ENCODE assay signal across 31 cellular contexts in genomic region chr6:132478697-132479096, GRCh38. TPM values are rescaled to one million over a fixed set of nuclear protein-coding genes. Genes with fewer than 3 reads are reported as not detected.
"Had no signal": no experiment of that assay in that cellular context is flagged by ENCODE, and none has a peak within 500 bp of the region (broad histone marks: within the 10 kb centered on the region; RNA-seq: fewer than 3 reads in every experiment).

No MANE protein-coding gene starts in this region.

- ATAC-seq: activated CD4-positive, alpha-beta T cell treated with anti-CD3 and anti-CD28 coated beads for 36 hours; activated CD4-positive, CD25-positive, alpha-beta regulatory T cell treated with anti-CD3 and anti-CD28 coated beads, Interleukin-2, amount 50 U/mL, for 24 hours; activated CD8-positive, alpha-beta T cell treated with anti-CD3 and anti-CD28 coated beads, Interleukin-2, amount 10 ng/mL, durations not matched to agents 7 days and 5 days; activated naive CD4-positive, alpha-beta T cell treated with anti-CD3 and anti-CD28 coated beads, Interleukin-2, amount 50 U/mL, for 72 hours; body of pancreas had no signal

- H3K4me1 ChIP-seq: body of pancreas, breast epithelium had no signal

- H3K9me3 ChIP-seq: adrenal gland, body of pancreas, breast epithelium, SJCRH30, SK-N-SH had no signal

- H3K27ac ChIP-seq: adrenal gland, body of pancreas, breast epithelium, PC-9, SJCRH30 had no signal

- H3K9me3 Mint-ChIP-seq: activated CD4-positive, alpha-beta T cell treated with anti-CD3 and anti-CD28 coated beads, Interleukin-2, amount 10 ng/mL, durations not matched to agents 7 days and 5 days; activated naive CD4-positive, alpha-beta T cell treated with anti-CD3 and anti-CD28 coated beads, Interleukin-2, amount 50 U/mL, for 72 hours; activated T-cell treated with anti-CD3 and anti-CD28 coated beads, Interleukin-2, amount 50 U/mL, for 24 hours; activated T-helper 2 cell treated with anti-CD3 and anti-CD28 coated beads, Interferon-gamma antibody, Interleukin-2, Interleukin-4, amounts not matched to agents 10 μg/mL and 5 μg/mL and 100 μg/mL, durations not matched to agents 14 hours and 24 hours and 36 hours; T-helper 1 cell treated with Interleukin-12 subunit alpha and Interleukin-12 subunit beta and Interleukin-4 antibody, amounts not matched to agents 30 μg/mL and 1 μg/mL, for 36 hours; T-helper 2 cell treated with Interferon-gamma antibody and Interleukin-4, amounts not matched to agents 5 μg/mL and 100 μg/mL, for 36 hours had no signal

- H3K9ac ChIP-seq: SK-N-SH had no signal

- H3K27me3 Mint-ChIP-seq: activated CD4-positive, alpha-beta T cell treated with anti-CD3 and anti-CD28 coated beads for 36 hours; activated CD4-positive, alpha-beta T cell treated with anti-CD3 and anti-CD28 coated beads, Interleukin-2, amount 10 ng/mL, durations not matched to agents 7 days and 5 days; activated T-cell treated with anti-CD3 and anti-CD28 coated beads, Interleukin-2, amount 50 U/mL, for 24 hours had no signal

- H3K36me3 Mint-ChIP-seq: activated naive CD4-positive, alpha-beta T cell treated with anti-CD3 and anti-CD28 coated beads, Interleukin-2, amount 50 U/mL, for 72 hours had no signal

- H3K27me3 ChIP-seq: adrenal gland, body of pancreas, breast epithelium, SJCRH30 had no signal

- H3K4me3 Mint-ChIP-seq: activated CD4-positive, alpha-beta T cell treated with anti-CD3 and anti-CD28 coated beads for 36 hours; activated CD4-positive, alpha-beta T cell treated with anti-CD3 and anti-CD28 coated beads, Interleukin-2, amount 10 ng/mL, durations not matched to agents 7 days and 5 days; activated CD8-positive, alpha-beta T cell treated with anti-CD3 and anti-CD28 coated beads, Interleukin-2, amount 10 ng/mL, durations not matched to agents 7 days and 5 days; activated T-cell treated with anti-CD3 and anti-CD28 coated beads, Interleukin-2, amount 50 U/mL, for 24 hours; T-helper 1 cell treated with Interleukin-12 subunit alpha and Interleukin-12 subunit beta and Interleukin-4 antibody, amounts not matched to agents 30 μg/mL and 1 μg/mL, for 36 hours; T-helper 2 cell treated with Interferon-gamma antibody and Interleukin-4, amounts not matched to agents 5 μg/mL and 100 μg/mL, for 36 hours had no signal

- H2AFZ ChIP-seq: PC-9 had no signal

- H3K4me3 ChIP-seq: adrenal gland, body of pancreas, breast epithelium, PC-9, SJCRH30 had no signal

- DNase-seq: activated CD4-positive, alpha-beta T cell treated with anti-CD3 and anti-CD28 coated beads for 36 hours; activated CD4-positive, alpha-beta T cell treated with anti-CD3 and anti-CD28 coated beads, Interleukin-2, amount 10 ng/mL, durations not matched to agents 7 days and 5 days; activated CD4-positive, alpha-beta T cell treated with anti-CD3 and anti-CD28 coated beads, Interleukin-2, amount 50 U/mL, for 48 hours; activated CD8-positive, alpha-beta T cell treated with anti-CD3 and anti-CD28 coated beads, Interleukin-2, amount 10 ng/mL, durations not matched to agents 7 days and 5 days; activated gamma-delta T cell; activated naive CD4-positive, alpha-beta T cell treated with Interleukin-2 at 50 U/mL for 16 hours; activated T-cell treated with anti-CD3 and anti-CD28 coated beads, Interleukin-2, amount 50 U/mL, for 24 hours; adrenal gland; body of pancreas; NCI-H1092 treated with DMSO at 0.1 percent for 48 hours; NCI-H1417; NCI-H146; NCI-H187; NCI-H2029 treated with DMSO at 0.1 percent for 48 hours; NCI-H2107; NCI-H226; NCI-H524 treated with DMSO at 0.1 percent for 48 hours; PC-9; Right ventricle myocardium superior; SJCRH30; SK-N-SH had no signal

- H3K36me3 ChIP-seq: adrenal gland, breast epithelium, SJCRH30 had no signal

- H3K4me2 ChIP-seq: PC-9, SK-N-SH had no signal

- H3K27ac Mint-ChIP-seq: activated CD4-positive, alpha-beta T cell treated with anti-CD3 and anti-CD28 coated beads for 36 hours; activated CD8-positive, alpha-beta T cell treated with anti-CD3 and anti-CD28 coated beads, Interleukin-2, amount 10 ng/mL, durations not matched to agents 7 days and 5 days; activated naive CD4-positive, alpha-beta T cell treated with anti-CD3 and anti-CD28 coated beads, Interleukin-2, amount 50 U/mL, for 72 hours; activated T-cell treated with anti-CD3 and anti-CD28 coated beads, Interleukin-2, amount 50 U/mL, for 24 hours; activated T-helper 2 cell treated with anti-CD3 and anti-CD28 coated beads, Interferon-gamma antibody, Interleukin-2, Interleukin-4, amounts not matched to agents 10 μg/mL and 5 μg/mL and 100 μg/mL, durations not matched to agents 14 hours and 24 hours and 36 hours; T-helper 1 cell treated with Interleukin-12 subunit alpha and Interleukin-12 subunit beta and Interleukin-4 antibody, amounts not matched to agents 30 μg/mL and 1 μg/mL, for 36 hours; T-helper 2 cell treated with Interferon-gamma antibody and Interleukin-4, amounts not matched to agents 5 μg/mL and 100 μg/mL, for 36 hours had no signal

RNA-seq across cellular contexts. Expression of gene TAAR9, which starts 59.4 kb away (rescaled TPM):
- total RNA-seq: activated CD4-positive, alpha-beta T cell treated with anti-CD3 and anti-CD28 coated beads for 36 hours; activated CD4-positive, alpha-beta T cell treated with anti-CD3 and anti-CD28 coated beads, Interleukin-2, amount 10 ng/mL, durations not matched to agents 7 days and 5 days; activated CD8-positive, alpha-beta T cell treated with anti-CD3 and anti-CD28 coated beads, Interleukin-2, amount 10 ng/mL, durations not matched to agents 7 days and 5 days; activated naive CD4-positive, alpha-beta T cell treated with anti-CD3 and anti-CD28 coated beads, Interleukin-2, amount 50 U/mL, for 72 hours; activated T-helper 2 cell treated with anti-CD3 and anti-CD28 coated beads, Interferon-gamma antibody, Interleukin-2, Interleukin-4, amounts not matched to agents 10 μg/mL and 5 μg/mL and 100 μg/mL, durations not matched to agents 14 hours and 24 hours and 36 hours; adrenal gland; astrocyte; body of pancreas; breast epithelium; cardiac septum; M059J; NCI-H460; PC-9; Right ventricle myocardium superior; SJCRH30 had no signal
- polyA plus RNA-seq: adrenal gland, SK-N-SH had no signal
